In genomic region chr12:126390969-126391566, GRCh38 we compare ENCODE assay signal across 13 cellular contexts.
DNase-seq lines count a peak whose midpoint lies in the region; ATAC-seq and TF ChIP-seq lines count a peak whose summit lies in the region.
"Had no signal": no experiment of that assay in that cellular context is flagged by ENCODE, and none has a peak within 500 bp of the region (broad histone marks: within the 10 kb centered on the region; RNA-seq: fewer than 3 reads in every experiment).

No MANE protein-coding gene starts in this region.

- H3K4me2 ChIP-seq in PC-3 (ENCODE audit: low read length) = no peak overlapping the region
- H3K4me2 ChIP-seq: A549 had no signal

- POLR2A ChIA-PET in PC-3 (lab: Charles Lee; ENCODE audit: unreplicated experiment) = no interaction called here

- H3K9me2 ChIP-seq in PC-3 (replicated peaks; ENCODE audit: low read length) = no peaks in the 10 kb centered on the region

- H3K27ac ChIP-seq in PC-3 (ENCODE audit: low read length) = no peak overlapping the region
- H3K27ac ChIP-seq: A549, GM23248 had no signal

- H3K27me3 ChIP-seq in PC-3 (ENCODE audit: low read length) = no peaks in the 10 kb centered on the region

- no peaks in the 10 kb centered on the region for H3K27me3 Mint-ChIP-seq in T-helper 2 cell treated with Interferon-gamma antibody and Interleukin-4, amounts not matched to agents 5 μg/mL and 100 μg/mL, for 36 hours (ENCODE audit: low read depth)

- intact Hi-C loops in PC-3 (cut with micrococcal nuclease) = no loop called here

- DNase-seq in HS-5 (ENCODE audit: low read depth) = peak; percentile 35
- DNase-seq in PC-3 = no peak
- DNase-seq in fibroblast of gingiva (ENCODE audit: low read depth) = peak; percentile 58
- DNase-seq in fibroblast of villous mesenchyme (ENCODE audit: low read depth) = peak; percentile 35
- no peak for DNase-seq in T-helper 2 cell treated with Interferon-gamma antibody and Interleukin-4, amounts not matched to agents 5 μg/mL and 100 μg/mL, for 36 hours (ENCODE audit: low spot score)
- DNase-seq: DMS53, GF-D8, GM23248 had no signal

- no peaks in the 10 kb centered on the region for H3K4me1 Mint-ChIP-seq in T-helper 2 cell treated with Interferon-gamma antibody and Interleukin-4, amounts not matched to agents 5 μg/mL and 100 μg/mL, for 36 hours (ENCODE audit: low read depth)
- H3K4me1 Mint-ChIP-seq: CD14-positive monocyte had no signal

- H3K4me3 ChIP-seq in PC-3 (ENCODE audit: low read length) = no peak overlapping the region
- no peak overlapping the region for H3K4me3 ChIP-seq in fibroblast of villous mesenchyme (ENCODE audit: low read depth, low read length)
- H3K4me3 ChIP-seq: A549, GM23248 had no signal

- no peaks in the 10 kb centered on the region for H3K36me3 Mint-ChIP-seq in T-helper 2 cell treated with Interferon-gamma antibody and Interleukin-4, amounts not matched to agents 5 μg/mL and 100 μg/mL, for 36 hours (ENCODE audit: low read depth)
- H3K36me3 Mint-ChIP-seq: CD14-positive monocyte had no signal

- TF ChIP-seq CTCF in PC-3 (conservative IDR thresholded peaks at IDR 0.05; ENCODE audit: low read depth, low read length) (no peak), fibroblast of villous mesenchyme (IDR thresholded peaks at IDR 0.05; ENCODE audit: insufficient read depth, low read depth, low read length) (no peak)

- H3K4me1 ChIP-seq in PC-3 (ENCODE audit: insufficient read depth, low read length) = no peaks in the 10 kb centered on the region
- H3K4me1 ChIP-seq: A549 had no signal

- no peak overlapping the region for H3K9ac ChIP-seq in PC-3 (ENCODE audit: low read length)
- H3K9ac ChIP-seq: GM23248 had no signal

- no peaks in the 10 kb centered on the region for H4K20me1 ChIP-seq in PC-3 (ENCODE audit: low read length)

- no peaks in the 10 kb centered on the region for H3F3A ChIP-seq in PC-3 (ENCODE audit: low read length, unreplicated experiment)

- H3K36me3 ChIP-seq in PC-3 (ENCODE audit: low read depth, low read length) = no peaks in the 10 kb centered on the region

- BruUV-seq in PC-3 (replicated peaks; lab: Mats Ljungman, UMichigan) = no TSS peak

- H3K4me3 Mint-ChIP-seq in T-helper 2 cell treated with Interferon-gamma antibody and Interleukin-4, amounts not matched to agents 5 μg/mL and 100 μg/mL, for 36 hours = no peak overlapping the region
- H3K4me3 Mint-ChIP-seq: CD14-positive monocyte had no signal

- H3K27ac Mint-ChIP-seq in T-helper 2 cell treated with Interferon-gamma antibody and Interleukin-4, amounts not matched to agents 5 μg/mL and 100 μg/mL, for 36 hours = no peak overlapping the region
- H3K27ac Mint-ChIP-seq: CD14-positive monocyte had no signal

- H3K9me3 ChIP-seq in PC-3 (ENCODE audit: low read length) = 0 out of 2 replicates have a peak, but pooled peaks cover 6% of the 10 kb centered on the region

- H3K79me2 ChIP-seq in PC-3 (ENCODE audit: low read length) = no peaks in the 10 kb centered on the region

- peaks cover 11% of the 10 kb centered on the region for H3K9me3 Mint-ChIP-seq in T-helper 2 cell treated with Interferon-gamma antibody and Interleukin-4, amounts not matched to agents 5 μg/mL and 100 μg/mL, for 36 hours

- CTCF ChIA-PET in PC-3 (lab: Charles Lee) = no interaction called here

- ATAC-seq in PC-3 (no peak), GM19035 (IDR thresholded peaks at IDR 0.05; ENCODE audit: unreplicated experiment) (no peak), HG03039 (IDR thresholded peaks at IDR 0.05; ENCODE audit: unreplicated experiment) (no peak)
- ATAC-seq: A549, HCT116 had no signal

- 0 out of 2 replicates have a peak overlapping the region, but pooled peaks have one; percentile 16 for H2AFZ ChIP-seq in PC-3 (ENCODE audit: low read length)
- H2AFZ ChIP-seq: GM23248 had no signal

Comparison
In these comparisons a context has a peak if more than half of its experiments do, and no peak if none do; other contexts are left out.
1. DNase-seq: peak in HS-5 (single experiment), fibroblast of gingiva (single experiment) and fibroblast of villous mesenchyme (single experiment); none in PC-3 (single experiment) and T-helper 2 cell treated with Interferon-gamma antibody and Interleukin-4, amounts not matched to agents 5 μg/mL and 100 μg/mL, for 36 hours (single experiment).